In genomic region chr2:199807966-199808365, GRCh38 we compare ENCODE assay signal across 23 cellular contexts.
"Had no signal": no experiment of that assay in that cellular context is flagged by ENCODE, and none has a peak within 500 bp of the region (broad histone marks: within the 10 kb centered on the region; RNA-seq: fewer than 3 reads in every experiment).

No MANE protein-coding gene starts in this region.

- FAIRE-seq: endothelial cell of umbilical vein, frontal cortex had no signal

- H3K36me3 ChIP-seq: esophagus muscularis mucosa, gastroesophageal sphincter, heart left ventricle, left lung, lower lobe of right lung had no signal

- H3K4me1 ChIP-seq: foreskin keratinocyte, heart left ventricle, left lung, lower lobe of right lung had no signal

- H3K4me3 Mint-ChIP-seq: immature natural killer cell; naive thymus-derived CD4-positive, alpha-beta T cell; natural killer cell had no signal

- H3K9me3 Mint-ChIP-seq: immature natural killer cell, natural killer cell had no signal

- H3K27ac Mint-ChIP-seq: immature natural killer cell; naive thymus-derived CD4-positive, alpha-beta T cell; natural killer cell had no signal

- H3K36me3 Mint-ChIP-seq: immature natural killer cell, natural killer cell had no signal

- DNase-seq: dermis blood vessel endothelial cell; dorsolateral prefrontal cortex; effector CD4-positive, alpha-beta T cell; effector memory CD4-positive, alpha-beta T cell; foreskin keratinocyte; heart left ventricle; hypothalamus; immature natural killer cell; islet precursor cell; left cardiac atrium; left lung; left ventricle myocardium superior; lower lobe of right lung; mesenchymal stem cell; midbrain; naive thymus-derived CD4-positive, alpha-beta T cell; natural killer cell had no signal

- H3K9me3 ChIP-seq: esophagus muscularis mucosa, gastroesophageal sphincter, heart left ventricle, left lung, lower lobe of right lung had no signal

- H3K27me3 ChIP-seq: dorsolateral prefrontal cortex, esophagus muscularis mucosa, foreskin keratinocyte, gastroesophageal sphincter, heart left ventricle, hepatocyte, left lung had no signal

- H3K27ac ChIP-seq: coronary artery, esophagus muscularis mucosa, foreskin keratinocyte, gastroesophageal sphincter, heart left ventricle, hepatocyte, left lung, lower lobe of right lung had no signal

- H3K4me3 ChIP-seq: coronary artery, dorsolateral prefrontal cortex, esophagus muscularis mucosa, gastroesophageal sphincter, heart left ventricle, hepatocyte, left lung, lower lobe of right lung had no signal

- H3K4me1 Mint-ChIP-seq: immature natural killer cell; naive thymus-derived CD4-positive, alpha-beta T cell; natural killer cell had no signal

- H3K27me3 Mint-ChIP-seq: naive thymus-derived CD4-positive, alpha-beta T cell had no signal
